ENCODE assay signal across 1 cellular context in the genomic region with DNA sequence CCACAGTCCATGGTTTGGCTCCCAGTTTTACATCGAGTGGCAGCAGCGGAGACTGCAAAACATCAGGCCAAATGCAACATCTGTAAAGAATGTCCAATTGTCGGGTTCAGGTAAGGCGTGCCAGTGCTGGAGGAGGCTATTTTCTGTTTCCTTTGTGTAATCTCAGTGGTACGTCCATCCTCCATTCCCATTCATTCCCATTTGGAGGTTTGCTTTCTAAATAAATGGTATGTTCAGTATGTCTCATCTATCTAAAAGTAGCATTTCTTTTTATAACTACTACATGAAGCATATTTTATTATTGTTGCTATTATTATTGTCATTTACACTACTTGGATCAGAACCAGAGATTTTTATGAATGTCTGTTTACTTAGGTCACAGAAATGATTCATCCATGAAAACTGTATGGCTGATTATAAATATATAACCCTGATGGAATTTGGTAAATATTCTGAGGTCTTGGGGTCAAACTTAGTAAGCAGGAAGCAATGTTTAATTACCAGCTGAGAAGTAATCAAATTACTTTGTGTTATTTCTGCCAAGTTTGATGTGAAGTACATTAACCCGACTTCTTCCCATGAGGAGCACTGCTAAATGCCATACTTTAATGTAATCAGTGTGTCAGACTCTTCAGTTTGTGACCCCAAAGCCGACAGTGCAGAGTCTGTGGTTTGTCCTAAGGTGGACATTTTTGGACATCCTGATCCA.
TF ChIP-seq lines count a peak whose summit lies in the region.

No MANE protein-coding gene starts in this region.

TF ChIP-seq in H1, 55 proteins besides CTCF, POLR2A, EP300 and RAD21 (continued from another document):
- TF ChIP-seq EZH2 (IDR thresholded peaks at IDR 0.05; ENCODE audit: low read depth, low read length, severe bottlenecking) = no peak
- no peak for TF ChIP-seq BACH1 (IDR thresholded peaks at IDR 0.05; ENCODE audit: low read length)
- TF ChIP-seq KDM5A (IDR thresholded peaks at IDR 0.05; ENCODE audit: low read length) = no peak
- TF ChIP-seq SP2 (IDR thresholded peaks at IDR 0.05; ENCODE audit: low read length) = no peak
- TF ChIP-seq CTBP2 (IDR thresholded peaks at IDR 0.05; ENCODE audit: borderline replicate concordance, insufficient read depth, insufficient read length, low read length) = no peak
- TF ChIP-seq NANOG (IDR thresholded peaks at IDR 0.05; ENCODE audit: insufficient read depth, low read depth, low read length, poor library complexity, severe bottlenecking) = no peak
- no peak for TF ChIP-seq CREB1 (IDR thresholded peaks at IDR 0.05)
- TF ChIP-seq SUZ12 (IDR thresholded peaks at IDR 0.05; ENCODE audit: low read length) = no peak
- no peak for TF ChIP-seq TBP (IDR thresholded peaks at IDR 0.05; ENCODE audit: low read depth, low read length)
- TF ChIP-seq POU5F1 (IDR thresholded peaks at IDR 0.05; ENCODE audit: low read depth, low read length) = no peak
- no peak for TF ChIP-seq JUN (IDR thresholded peaks at IDR 0.05; ENCODE audit: low read depth, low read length)
- TF ChIP-seq YY1 (IDR thresholded peaks at IDR 0.05; ENCODE audit: low read depth, low read length) = no peak
- TF ChIP-seq ASH2L (IDR thresholded peaks at IDR 0.05; ENCODE audit: low read length) = no peak
- no peak for TF ChIP-seq CBX5 (IDR thresholded peaks at IDR 0.05; ENCODE audit: low read depth, low read length)
- no peak for TF ChIP-seq SRF (IDR thresholded peaks at IDR 0.05; ENCODE audit: low read depth, low read length)
